ENCODE assay signal across 18 cellular contexts in genomic region chr15:62362608-62363007, GRCh38. TPM values are rescaled to one million over a fixed set of nuclear protein-coding genes. Genes with fewer than 3 reads are reported as not detected.
A peak's percentile ranks its signal among the peaks of the same experiment; 100 is the strongest.
DNase-seq lines count a peak whose midpoint lies in the region; ATAC-seq and TF ChIP-seq lines count a peak whose summit lies in the region.
"Had no signal": no experiment of that assay in that cellular context is flagged by ENCODE, and none has a peak within 500 bp of the region (broad histone marks: within the 10 kb centered on the region; RNA-seq: fewer than 3 reads in every experiment).

No MANE protein-coding gene starts in this region.

- no peak overlapping the region for H3K4me3 Mint-ChIP-seq in HFFc6
- H3K4me3 Mint-ChIP-seq in WTC11 = no peak overlapping the region
- H3K4me3 Mint-ChIP-seq: natural killer cell had no signal

- no peak overlapping the region for H3K4me3 ChIP-seq in AG09309 (ENCODE audit: control insufficient read depth, low read depth, low read length)
- H3K4me3 ChIP-seq: esophagus muscularis mucosa, testis had no signal

- TF ChIP-seq CTCF in AG09309 (IDR thresholded peaks at IDR 0.05; ENCODE audit: control insufficient read depth, insufficient read depth, low read depth, low read length, missing control alignments) (no peak), HFFc6 (IDR thresholded peaks at IDR 0.05) (no peak), WTC11 (IDR thresholded peaks at IDR 0.05) (no peak)

- DNase-seq in AG09309 (ENCODE audit: low read depth) = peak; percentile 71
- peak; percentile 65 for DNase-seq in HFFc6
- DNase-seq in astrocyte of the hippocampus (ENCODE audit: low read depth, low spot score) = peak; percentile 30
- DNase-seq in middle frontal gyrus (ENCODE audit: extremely low spot score, low spot score) = peak; percentile 18
- no peak for DNase-seq in WTC11 (ENCODE audit: low spot score)
- DNase-seq in NCI-H128 (lab: John Stamatoyannopoulos, UW; ENCODE audit: unreplicated experiment) = no peak
- no peak for DNase-seq in T-helper 9 cell
- DNase-seq in activated CD4-positive, alpha-beta T cell treated with anti-CD3 and anti-CD28 coated beads for 1 hour = no peak
- DNase-seq: activated CD8-positive, alpha-beta memory T cell treated with anti-CD3 and anti-CD28 coated beads for 24 hours; activated effector memory CD4-positive, alpha-beta T cell treated with anti-CD3 and anti-CD28 coated beads, Interleukin-2, amount 50 U/mL, for 16 hours; aorta; GOT3; left ventricle myocardium superior; natural killer cell; NCI-H1105; testis; WERI-Rb-1 had no signal

- ATAC-seq in WTC11 = no peak
- ATAC-seq: left ventricle myocardium superior, natural killer cell had no signal

- H3K9me3 Mint-ChIP-seq in HFFc6 = no peaks in the 10 kb centered on the region
- H3K9me3 Mint-ChIP-seq in WTC11 = no peaks in the 10 kb centered on the region
- H3K9me3 Mint-ChIP-seq: natural killer cell had no signal

- H3K27ac Mint-ChIP-seq in HFFc6 (no peak overlapping the region), WTC11 (no peak overlapping the region)
- H3K27ac Mint-ChIP-seq: natural killer cell had no signal

- H3K36me3 Mint-ChIP-seq in HFFc6 (ENCODE audit: low read depth) (no peaks in the 10 kb centered on the region), WTC11 (no peaks in the 10 kb centered on the region)
- H3K36me3 Mint-ChIP-seq: natural killer cell had no signal

- peaks cover 29% of the 10 kb centered on the region for H3K27me3 Mint-ChIP-seq in HFFc6 (ENCODE audit: insufficient read depth)
- H3K27me3 Mint-ChIP-seq in WTC11 (ENCODE audit: low read depth) = no peaks in the 10 kb centered on the region; the same call in 1 of the 2 replicates

- POLR2A ChIA-PET in WTC11 (lab: Charles Lee) = no interaction called here

- CTCF ChIA-PET in WTC11 (lab: Charles Lee) = interaction anchor here (0.7 kb wide), 1 partner anchor 319 kb away, joined by 3 read pairs; no protein-coding TSS in a partner anchor

- H3K4me1 Mint-ChIP-seq in HFFc6 (ENCODE audit: low read depth) = peaks cover 15% of the 10 kb centered on the region
- H3K4me1 Mint-ChIP-seq in WTC11 = no peaks in the 10 kb centered on the region
- H3K4me1 Mint-ChIP-seq: natural killer cell had no signal

TF ChIP-seq in WTC11, 78 proteins besides CTCF, POLR2A, EP300 and RAD21:
- TF ChIP-seq GABPB1 (CRISPR knock-in tag; IDR thresholded peaks at IDR 0.05) (no peak), ZNF671 (CRISPR knock-in tag; IDR thresholded peaks at IDR 0.05) (no peak), SMAD4 (CRISPR knock-in tag; IDR thresholded peaks at IDR 0.05) (no peak), RELA (CRISPR knock-in tag; IDR thresholded peaks at IDR 0.05; ENCODE audit: borderline replicate concordance) (no peak), ZMAT4 (CRISPR knock-in tag; IDR thresholded peaks at IDR 0.05) (no peak)

RNA-seq across cellular contexts. Expression of gene TLN2, which starts 27.7 kb away (rescaled TPM):
- total RNA-seq in HFFc6 (2021; fragmentation: NEBNext Ultra II Directional; extraction: Animal tissue kit (Norgen Biotek cat#: 25700)) = 10 to 100 TPM; 24.6 to 30.2 (median 27.2) TPM
- 25.0 to 30.5 TPM (median 25.9 TPM) in 3 replicates for total RNA-seq in WTC11 (2021)

Comparison
In these comparisons a context has a peak if more than half of its experiments do, and no peak if none do; other contexts are left out.
1. DNase-seq: peak in AG09309 (single experiment), HFFc6 (single experiment), astrocyte of the hippocampus (single experiment) and middle frontal gyrus (single experiment); none in WTC11 (single experiment), NCI-H128 (single experiment), T-helper 9 cell (single experiment) and activated CD4-positive, alpha-beta T cell treated with anti-CD3 and anti-CD28 coated beads for 1 hour (single experiment).